Comparison of ENCODE assay signal across 9 cellular contexts in genomic region chr11:6745465-6746015, GRCh38. TPM values are rescaled to one million over a fixed set of nuclear protein-coding genes. Genes with fewer than 3 reads are reported as not detected.
DNase-seq lines count a peak whose midpoint lies in the region; ATAC-seq and TF ChIP-seq lines count a peak whose summit lies in the region.
"Had no signal": no experiment of that assay in that cellular context is flagged by ENCODE, and none has a peak within 500 bp of the region (broad histone marks: within the 10 kb centered on the region; RNA-seq: fewer than 3 reads in every experiment).

No MANE protein-coding gene starts in this region.

- peak overlapping the region in 9 of 10 donors; percentile 30 to 56 (median 47) for H3K4me3 ChIP-seq in heart right ventricle
- peak overlapping the region; percentile 22 to 35 (median 30) for H3K4me3 ChIP-seq in esophagus muscularis mucosa

- H3K36me3 ChIP-seq in heart right ventricle (no peaks in the 10 kb centered on the region), esophagus muscularis mucosa (no peaks in the 10 kb centered on the region)

- TF ChIP-seq CTCF in heart right ventricle (IDR thresholded peaks at IDR 0.05) (no peak), esophagus muscularis mucosa (IDR thresholded peaks at IDR 0.05) (no peak)

- peaks cover 3% of the 10 kb centered on the region for H3K36me3 Mint-ChIP-seq in activated T-cell treated with anti-CD3 and anti-CD28 coated beads, Interleukin-2, amount 50 U/mL, for 4 hours (ENCODE audit: insufficient read depth)

- H3K9me3 Mint-ChIP-seq in activated T-cell treated with anti-CD3 and anti-CD28 coated beads, Interleukin-2, amount 50 U/mL, for 4 hours = no peaks in the 10 kb centered on the region

- ATAC-seq in heart right ventricle (peak in 6 of 8 donors; percentile 28 to 74 (median 56)), HG03097 (IDR thresholded peaks at IDR 0.05; ENCODE audit: low FRiP score, unreplicated experiment) (peak; percentile 56), GM19023 (IDR thresholded peaks at IDR 0.05; ENCODE audit: unreplicated experiment) (no peak)
- no peak for ATAC-seq in activated T-cell treated with anti-CD3 and anti-CD28 coated beads, Interleukin-2, amount 50 U/mL, for 4 hours

- H3K27me3 Mint-ChIP-seq in activated T-cell treated with anti-CD3 and anti-CD28 coated beads, Interleukin-2, amount 50 U/mL, for 4 hours (ENCODE audit: low read depth) = no peaks in the 10 kb centered on the region

- H3K27ac ChIP-seq in heart right ventricle (peak overlapping the region; percentile 61 to 92 (median 76)), esophagus muscularis mucosa (replicated peaks in 1 of 4) (peak overlapping the region in 3 of 4 donors; percentile 41 to 52 (median 50))

- no peak for TF ChIP-seq POLR2A in esophagus muscularis mucosa (IDR thresholded peaks at IDR 0.05; ENCODE audit: low read depth)

- H3K4me3 Mint-ChIP-seq in activated T-cell treated with anti-CD3 and anti-CD28 coated beads, Interleukin-2, amount 50 U/mL, for 4 hours = no peak overlapping the region

- H3K27me3 ChIP-seq in heart right ventricle (no peaks in the 10 kb centered on the region), esophagus muscularis mucosa (no peaks in the 10 kb centered on the region)

- WGBS in heart right ventricle, 2 donors = 42 to 68% methylated on average over 2 of the region's 2 CpGs
- WGBS in esophagus muscularis mucosa = 37% methylated on average over 2 of the region's 2 CpGs

- DNase-seq in heart right ventricle (no peak), cardiac septum (ENCODE audit: low spot score) (no peak), esophagus muscularis mucosa (ENCODE audit: extremely low spot score) (no peak), globus pallidus (ENCODE audit: low spot score) (no peak)
- no peak for DNase-seq in stimulated activated CD4-positive, alpha-beta T cell treated with anti-CD3 and anti-CD28 coated beads, Interleukin-4, amount 100 ng/mL, for 1 hour
- DNase-seq in activated T-cell treated with anti-CD3 and anti-CD28 coated beads, Interleukin-2, amount 50 U/mL, for 4 hours = no peak
- DNase-seq: foreskin melanocyte had no signal

- intact Hi-C loops in heart right ventricle (cut with DNase I) (no loop called here), cardiac septum (cut with DNase I) (no loop called here), esophagus muscularis mucosa (cut with DNase I) (no loop called here)

- peaks cover 36% of the 10 kb centered on the region for H3K4me1 Mint-ChIP-seq in activated T-cell treated with anti-CD3 and anti-CD28 coated beads, Interleukin-2, amount 50 U/mL, for 4 hours (ENCODE audit: low read depth)

- TF ChIP-seq EP300 in esophagus muscularis mucosa (IDR thresholded peaks at IDR 0.05) = no peak

- no peaks in the 10 kb centered on the region for H3K9me3 ChIP-seq in heart right ventricle
- H3K9me3 ChIP-seq in esophagus muscularis mucosa = no peaks in the 10 kb centered on the region

- H3K4me1 ChIP-seq in heart right ventricle (peaks cover 0 to 58% (median 10%) of the 10 kb centered on the region in 9 donors), esophagus muscularis mucosa (no peaks in the 10 kb centered on the region)

RNA-seq across cellular contexts. Expression of gene OR2AG2, which starts 26.2 kb away (rescaled TPM):
- total RNA-seq in heart right ventricle = not detected
- polyA plus RNA-seq in heart right ventricle = not detected
- not detected for total RNA-seq in cardiac septum
- total RNA-seq in esophagus muscularis mucosa = not detected
- under 1 TPM in 1 of 3 donors, not detected in 2; 0.16 TPM for total RNA-seq in activated T-cell treated with anti-CD3 and anti-CD28 coated beads, Interleukin-2, amount 50 U/mL, for 4 hours

RNA-seq across cellular contexts. Expression of gene OR2AG1, which starts 37.3 kb away (rescaled TPM):
- total RNA-seq in heart right ventricle (not detected), cardiac septum (not detected), esophagus muscularis mucosa (not detected)
- not detected for polyA plus RNA-seq in heart right ventricle
- total RNA-seq in activated T-cell treated with anti-CD3 and anti-CD28 coated beads, Interleukin-2, amount 50 U/mL, for 4 hours = not detected

RNA-seq across cellular contexts. Expression of gene OR6A2, which starts 53.9 kb away (rescaled TPM):
- total RNA-seq in heart right ventricle = not detected
- not detected for polyA plus RNA-seq in heart right ventricle
- not detected for total RNA-seq in cardiac septum
- total RNA-seq in esophagus muscularis mucosa = under 1 TPM in 1 of 4 donors, not detected in 3; 0.06 TPM
- not detected for total RNA-seq in activated T-cell treated with anti-CD3 and anti-CD28 coated beads, Interleukin-2, amount 50 U/mL, for 4 hours

Comparison
In these comparisons a context has a peak if more than half of its experiments do, and no peak if none do; other contexts are left out.
1. ATAC-seq: peak in heart right ventricle (6 of 8) and HG03097 (single experiment); none in GM19023 (single experiment) and activated T-cell treated with anti-CD3 and anti-CD28 coated beads, Interleukin-2, amount 50 U/mL, for 4 hours (0 of 2).